In the genomic region with DNA sequence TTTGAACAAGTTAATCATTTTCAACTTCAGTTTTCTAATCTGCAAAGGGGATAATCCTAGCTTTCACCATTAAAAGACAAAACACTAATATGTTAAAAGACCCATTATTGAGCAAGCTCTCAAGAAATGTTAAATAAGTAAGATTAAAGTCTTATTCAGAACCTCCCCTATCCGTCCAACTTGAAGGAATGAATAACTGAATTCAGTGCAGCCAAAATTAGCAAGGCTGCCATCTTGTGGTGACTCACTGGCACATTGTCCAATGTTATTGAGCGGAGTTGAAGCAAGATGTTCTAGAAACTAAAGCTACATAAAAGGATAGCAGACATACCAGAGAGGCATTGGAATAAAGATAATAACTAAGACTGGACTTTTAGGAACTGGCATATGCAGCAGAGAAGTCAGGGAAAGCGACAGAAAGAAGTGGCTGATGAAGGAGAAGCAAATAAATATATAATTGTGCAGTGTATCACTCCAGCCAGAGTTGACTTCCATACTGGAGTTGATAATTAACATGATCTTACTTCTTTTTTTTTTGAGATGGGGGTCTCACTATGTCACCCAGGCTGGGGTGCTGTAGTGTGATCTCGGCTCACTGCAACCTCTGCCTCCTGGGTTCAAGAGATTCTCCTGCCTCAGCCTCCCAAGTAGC, we compare ENCODE assay signal across 8 cellular contexts. TPM values are rescaled to one million over a fixed set of nuclear protein-coding genes. Genes with fewer than 3 reads are reported as not detected.
DNase-seq lines count a peak whose midpoint lies in the region; ATAC-seq and TF ChIP-seq lines count a peak whose summit lies in the region.

No MANE protein-coding gene starts in this region.

- H3K9me3 ChIP-seq in colonic mucosa: no peaks in the 10 kb centered on the region
- H3K9me3 ChIP-seq in lower lobe of right lung: no peaks in the 10 kb centered on the region
- H3K9me3 ChIP-seq in stomach: no peaks in the 10 kb centered on the region

- H3K36me3 ChIP-seq in colonic mucosa: no peaks in the 10 kb centered on the region
- H3K36me3 ChIP-seq in lower lobe of right lung: no peaks in the 10 kb centered on the region
- no peaks in the 10 kb centered on the region for H3K36me3 ChIP-seq in stomach

- H3K27ac ChIP-seq in colonic mucosa (no peak overlapping the region), lower lobe of right lung (no peak overlapping the region), stomach (no peak overlapping the region)

- WGBS in stomach, 5 donors: 33 to 41% (median 36%) methylated on average over 4 of the region's 4 CpGs

- no peak for TF ChIP-seq POLR2A in stomach (IDR thresholded peaks at IDR 0.05)

- TF ChIP-seq EP300 in stomach (IDR thresholded peaks at IDR 0.05): no peak

- H3K4me3 ChIP-seq in colonic mucosa (no peak overlapping the region), lower lobe of right lung (no peak overlapping the region), stomach (no peak overlapping the region)

- H3K9ac ChIP-seq in colonic mucosa (ENCODE audit: low read depth in 2 of 2, low read length in 2 of 2): no peak overlapping the region

- peak; percentile 60 to 80 for ATAC-seq in lower lobe of right lung

- peak; percentile 80 for TF ChIP-seq CTCF in GM10266 (IDR thresholded peaks at IDR 0.05; ENCODE audit: control insufficient read depth, insufficient read depth, low read depth, missing control alignments)
- peak; percentile 59 for TF ChIP-seq CTCF in colonic mucosa (IDR thresholded peaks at IDR 0.05)
- TF ChIP-seq CTCF in lower lobe of right lung (IDR thresholded peaks at IDR 0.05): peak; percentile 67
- TF ChIP-seq CTCF in stomach (IDR thresholded peaks at IDR 0.05): peak in 5 of 7 experiments; percentile 28 to 61 (median 57)

- H3K4me1 ChIP-seq in colonic mucosa (peaks cover 3% of the 10 kb centered on the region), lower lobe of right lung (peaks cover 23% of the 10 kb centered on the region), stomach (peaks cover 13 to 39% (median 21%) of the 10 kb centered on the region in 4 donors)

- H3K27me3 ChIP-seq in colonic mucosa: no peaks in the 10 kb centered on the region
- no peaks in the 10 kb centered on the region for H3K27me3 ChIP-seq in lower lobe of right lung (ENCODE audit: low read depth)
- H3K27me3 ChIP-seq in stomach: no peaks in the 10 kb centered on the region

- DNase-seq in A172 (ENCODE audit: low spot score) (peak; percentile 57), GM10266 (ENCODE audit: extremely low spot score) (peak; percentile 53), NCI-H2029 treated with DMSO at 0.1 percent for 48 hours (lab: John Stamatoyannopoulos, UW) (peak; percentile 93), UCSD-AML1 (lab: John Stamatoyannopoulos, UW; ENCODE audit: unreplicated experiment) (peak; percentile 26), colonic mucosa (peak; percentile 74), lower lobe of right lung (no peak), stomach (peak; percentile 66), mesenteric fat pad (ENCODE audit: low spot score) (no peak)

- intact Hi-C loops in colonic mucosa (cut with DNase I): loop anchor here (5.0 kb wide), 2 partner anchors 60 to 110 kb away; no protein-coding TSS in a partner anchor
- intact Hi-C loops in lower lobe of right lung (cut with DNase I): no loop called here
- intact Hi-C loops in stomach (cut with DNase I; ENCODE audit: low total_unique reads): no loop called here

RNA-seq across cellular contexts. Expression of a gene that starts 8.2 kb away (rescaled TPM):
- total RNA-seq in A172 (2014; rRNA removed; shearing (Covaris generic)): 386 and 407 TPM in 2 replicates
- total RNA-seq in colonic mucosa (100 to 1,000 TPM; 500 to 548 TPM), lower lobe of right lung (365 TPM), stomach (100 to 1,000 TPM in 4 of 5 donors, 10 to 100 TPM in 1; 99.1 to 252 (median 145) TPM), mesenteric fat pad (381 TPM)
- 100 to 1,000 TPM in 2 of 3 donors, 10 to 100 TPM in 1; 95.5 to 185 (median 162) TPM for polyA plus RNA-seq in stomach

Comparison
In these comparisons a context has a peak if more than half of its experiments do, and no peak if none do; other contexts are left out.
1. DNase-seq: peak in A172 (single experiment), GM10266 (single experiment), NCI-H2029 treated with DMSO at 0.1 percent for 48 hours (single experiment), UCSD-AML1 (single experiment), colonic mucosa (single experiment) and stomach (single experiment); none in lower lobe of right lung (single experiment) and mesenteric fat pad (single experiment).
2. Peak in every context shown above with its lines, with median percentiles within 50 percentile points of each other: CTCF ChIP-seq.